In the genomic region with DNA sequence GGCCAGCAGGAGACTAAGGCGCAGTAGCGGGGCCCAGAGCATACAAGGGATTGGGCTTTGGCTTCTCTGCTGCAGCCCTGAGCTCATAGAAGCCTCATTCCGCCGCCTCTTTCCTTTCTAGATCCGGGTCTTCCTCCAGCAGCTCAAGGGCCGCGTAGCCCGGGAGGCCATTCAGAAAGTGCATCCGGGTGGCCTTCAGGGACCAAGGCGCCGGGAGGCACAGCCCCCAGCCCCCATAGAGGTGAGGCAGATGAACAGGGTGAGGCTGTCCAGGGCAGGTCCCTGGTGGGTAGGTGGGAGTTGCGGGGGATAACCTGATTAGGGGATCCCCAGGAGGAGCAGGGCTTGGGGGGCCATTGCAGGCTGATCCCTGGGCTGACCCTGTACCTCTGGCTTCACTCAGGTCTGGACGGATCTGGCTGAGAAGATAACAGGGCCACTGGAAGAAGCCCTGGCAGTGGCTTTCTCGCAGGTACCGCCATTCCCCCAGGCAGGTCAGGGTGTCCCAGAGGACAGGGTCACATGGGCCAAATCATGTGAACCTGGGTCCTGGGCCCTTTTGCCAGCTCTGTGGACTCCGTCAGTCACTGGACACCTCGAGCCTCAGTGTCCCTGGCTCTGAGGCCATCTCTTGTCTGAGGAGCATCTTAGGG, we compare ENCODE assay signal across 8 cellular contexts. TPM values are rescaled to one million over a fixed set of nuclear protein-coding genes. Genes with fewer than 3 reads are reported as not detected.
A peak's percentile ranks its signal among the peaks of the same experiment; 100 is the strongest.
DNase-seq lines count a peak whose midpoint lies in the region; ATAC-seq, FAIRE-seq and TF ChIP-seq lines count a peak whose summit lies in the region.

No MANE protein-coding gene starts in this region.

- H2AFZ ChIP-seq in astrocyte (ENCODE audit: low read depth, low read length) = peak overlapping the region; percentile 81

- H3K4me3 Mint-ChIP-seq in astrocyte (ENCODE audit: unreplicated experiment) (peak overlapping the region; percentile 82), memory B cell (peak overlapping the region; percentile 92)

- H4K20me1 ChIP-seq in astrocyte (ENCODE audit: insufficient read depth, low read length) = peaks cover 17% of the 10 kb centered on the region

- TF ChIP-seq POLR2A in heart left ventricle (IDR thresholded peaks at IDR 0.05) (no peak), uterus (IDR thresholded peaks at IDR 0.05) (no peak)

- H3K4me3 ChIP-seq in heart left ventricle (peak overlapping the region; percentile 18 to 95 (median 60)), astrocyte (ENCODE audit: insufficient read depth, low read depth, low read length) (peak overlapping the region; percentile 69), uterus (peak overlapping the region; percentile 36 to 49)

- H3K27ac ChIP-seq in heart left ventricle = peak overlapping the region in 11 of 12 donors; percentile 50 to 96 (median 83)
- H3K27ac ChIP-seq in astrocyte (ENCODE audit: low read depth, low read length) = peak overlapping the region; percentile 83
- peak overlapping the region; percentile 88 to 99 for H3K27ac ChIP-seq in uterus

- 45 to 63% (median 55%) methylated on average over 12 to 17 of the region's 17 CpGs for WGBS in heart left ventricle, 4 donors

- in situ Hi-C loops in GM13977 (cut with MboI; ENCODE audit: low pct_unique_long_range_greater_than_20kb, low sequenced_read_pairs, unreplicated experiment) = no loop called here

- FAIRE-seq in astrocyte (lab: Jason Lieb, UNC) = no peak

- peaks cover 7% of the 10 kb centered on the region for H3K4me1 Mint-ChIP-seq in astrocyte (ENCODE audit: low read depth, unreplicated experiment)
- H3K4me1 Mint-ChIP-seq in memory B cell = peaks cover 20% of the 10 kb centered on the region

- peak overlapping the region; percentile 99 for H3K4me2 ChIP-seq in astrocyte (ENCODE audit: low read length)

- H3K9me3 ChIP-seq in heart left ventricle = no peaks in the 10 kb centered on the region
- no peaks in the 10 kb centered on the region for H3K9me3 ChIP-seq in astrocyte (ENCODE audit: insufficient read depth, low read depth, low read length)
- H3K9me3 ChIP-seq in uterus = no peaks in the 10 kb centered on the region

- peaks cover 3% of the 10 kb centered on the region for H3K27me3 Mint-ChIP-seq in astrocyte (ENCODE audit: low read depth, unreplicated experiment)
- H3K27me3 Mint-ChIP-seq in memory B cell = peaks cover 8% of the 10 kb centered on the region

- H3K36me3 ChIP-seq in heart left ventricle (peaks cover 0 to 19% (median 14%) of the 10 kb centered on the region in 9 donors), astrocyte (ENCODE audit: insufficient read depth, low read length) (peaks cover 3% of the 10 kb centered on the region), uterus (no peaks in the 10 kb centered on the region)

- H3K36me3 Mint-ChIP-seq in astrocyte (ENCODE audit: low read depth, unreplicated experiment) (peaks cover under 1% of the 10 kb centered on the region), memory B cell (peaks cover 7% of the 10 kb centered on the region)

- peak overlapping the region; percentile 26 for H3K27ac Mint-ChIP-seq in astrocyte (ENCODE audit: unreplicated experiment)
- peak overlapping the region; percentile 63 for H3K27ac Mint-ChIP-seq in memory B cell

- DNase-seq in heart left ventricle = no peak
- no peak for DNase-seq in Right ventricle myocardium inferior (ENCODE audit: missing footprints)
- no peak for DNase-seq in astrocyte (ENCODE audit: low read depth)
- no peak for DNase-seq in memory B cell (ENCODE audit: low spot score in 2 of 2)
- DNase-seq in uterus = no peak
- DNase-seq in SW 1271 (lab: John Stamatoyannopoulos, UW) = no peak
- no peak for DNase-seq in GM13977 (ENCODE audit: low spot score)

- H3K27me3 ChIP-seq in heart left ventricle (peaks cover 4 to 31% (median 20%) of the 10 kb centered on the region in 9 donors), astrocyte (ENCODE audit: insufficient read depth, low read length) (peaks cover 13% of the 10 kb centered on the region), uterus (peaks cover 0 to 2% of the 10 kb centered on the region in 2 donors)

- peaks cover 8 to 66% (median 40%) of the 10 kb centered on the region in 12 donors for H3K4me1 ChIP-seq in heart left ventricle
- H3K4me1 ChIP-seq in astrocyte (ENCODE audit: insufficient read depth, low read length) = peaks cover 28% of the 10 kb centered on the region
- H3K4me1 ChIP-seq in uterus = peaks cover 19 to 37% of the 10 kb centered on the region in 2 donors

- no peak for ATAC-seq in heart left ventricle
- ATAC-seq in Right ventricle myocardium inferior = no peak
- no peak for ATAC-seq in memory B cell (ENCODE audit: low read depth)
- ATAC-seq in GM18870 (IDR thresholded peaks at IDR 0.05; ENCODE audit: unreplicated experiment) = no peak

- intact Hi-C loops in heart left ventricle (cut with DNase I) = loop anchor here in 4 of 10 donors (5.0 kb wide), 2 partner anchors 64 to 69 kb away; no protein-coding TSS in a partner anchor
- intact Hi-C loops in Right ventricle myocardium inferior (cut with DNase I) = loop anchor here (2.0 kb wide), 1 partner anchor 21 kb away; a partner anchor contains a TSS
- intact Hi-C loops in uterus (cut with DNase I; ENCODE audit: low total_unique reads) = no loop called here

- TF ChIP-seq CTCF in heart left ventricle (IDR thresholded peaks at IDR 0.05) = no peak
- TF ChIP-seq CTCF in astrocyte (IDR thresholded peaks at IDR 0.05; ENCODE audit: insufficient read depth, low read depth, low read length) = no peak
- no peak for TF ChIP-seq CTCF in uterus (IDR thresholded peaks at IDR 0.05)
- TF ChIP-seq CTCF in GM13977 (IDR thresholded peaks at IDR 0.05; ENCODE audit: extremely low read depth, insufficient read depth, missing control alignments) = no peak

- H3K79me2 ChIP-seq in astrocyte (ENCODE audit: insufficient read depth, low read length) = peaks cover 6% of the 10 kb centered on the region

- H3K9ac ChIP-seq in astrocyte (ENCODE audit: low read length) = peak overlapping the region; percentile 84

- H3K9me3 Mint-ChIP-seq in astrocyte (ENCODE audit: unreplicated experiment) (no peaks in the 10 kb centered on the region), memory B cell (no peaks in the 10 kb centered on the region)

RNA-seq across cellular contexts. Expression of a gene that starts 1.3 kb away (rescaled TPM):
- 10 to 100 TPM in 4 of 9 donors, 1 to 10 TPM in 5; 6.8 to 16.7 (median 9.3) TPM for total RNA-seq in heart left ventricle
- 10 to 100 TPM; 10.4 to 28.9 TPM for polyA plus RNA-seq in heart left ventricle
- 10.3 TPM for total RNA-seq in Right ventricle myocardium inferior
- 14.7 and 15.2 TPM in 2 replicates for total RNA-seq in astrocyte
- total RNA-seq in uterus = 10 to 100 TPM; 11.8 to 66.8 (median 19.0) TPM

RNA-seq across cellular contexts. Expression of a gene that starts 4.5 kb away (rescaled TPM):
- total RNA-seq in heart left ventricle = 1 to 10 TPM in 2 of 9 donors, under 1 TPM in 5, not detected in 2; 0.21 to 3.3 (median 0.32) TPM
- under 1 TPM in 1 of 2 donors, not detected in 1; 0.87 TPM for polyA plus RNA-seq in heart left ventricle
- 0.19 TPM for total RNA-seq in Right ventricle myocardium inferior
- total RNA-seq in astrocyte = 49.5 and 55.9 TPM in 2 replicates
- total RNA-seq in uterus = 10 to 100 TPM in 2 of 4 donors, 1 to 10 TPM in 1, not detected in 1; 7.2 to 47.1 (median 14.9) TPM

RNA-seq across cellular contexts. Expression of a gene that starts 6.8 kb away (rescaled TPM):
- total RNA-seq in heart left ventricle = 10 to 100 TPM in 2 of 9 donors, 1 to 10 TPM in 7; 3.6 to 41.2 (median 8.0) TPM
- polyA plus RNA-seq in heart left ventricle = 1 to 10 TPM in 1 of 2 donors, under 1 TPM in 1; 0.76 to 3.5 TPM
- 7.2 TPM for total RNA-seq in Right ventricle myocardium inferior
- total RNA-seq in astrocyte = 2.8 and 4.6 TPM in 2 replicates
- total RNA-seq in uterus = 1 to 10 TPM in 1 of 4 donors, not detected in 3; 5.2 TPM

RNA-seq across cellular contexts. Expression of a gene that starts 17.8 kb away (rescaled TPM):
- total RNA-seq in heart left ventricle (10 to 100 TPM; 11.6 to 26.6 (median 23.5) TPM), Right ventricle myocardium inferior (28.0 TPM), astrocyte (20.9 and 22.9 TPM in 2 replicates), uterus (10 to 100 TPM in 2 of 4 donors, 1 to 10 TPM in 1, under 1 TPM in 1; 0.59 to 40.2 (median 9.4) TPM)
- polyA plus RNA-seq in heart left ventricle = 10 to 100 TPM; 22.2 to 35.5 TPM

RNA-seq across cellular contexts. Expression of a gene that starts 22.0 kb away (rescaled TPM):
- total RNA-seq in heart left ventricle = 10 to 100 TPM; 55.9 to 99.9 (median 70.6) TPM
- polyA plus RNA-seq in heart left ventricle = 100 to 1,000 TPM in 1 of 2 donors, 10 to 100 TPM in 1; 99.6 to 140 TPM
- total RNA-seq in Right ventricle myocardium inferior = 111 TPM
- 60.5 and 71.1 TPM in 2 replicates for total RNA-seq in astrocyte
- 100 to 1,000 TPM in 1 of 4 donors, 10 to 100 TPM in 3; 41.1 to 117 (median 62.9) TPM for total RNA-seq in uterus
